ENCODE assay signal across 27 cellular contexts in genomic region chr14:32352631-32353030, GRCh38.
"Had no signal": no experiment of that assay in that cellular context is flagged by ENCODE, and none has a peak within 500 bp of the region (broad histone marks: within the 10 kb centered on the region; RNA-seq: fewer than 3 reads in every experiment).

No MANE protein-coding gene starts in this region.

- H3K36me3 Mint-ChIP-seq: stimulated activated effector memory CD8-positive, alpha-beta T cell treated with anti-CD3 and anti-CD28 coated beads, Interleukin-12 subunit alpha, Interleukin-12 subunit beta, amount 100 ng/mL, for 72 hours had no signal

- H3K27me3 Mint-ChIP-seq: memory B cell had no signal

- ATAC-seq: activated CD4-positive, CD25-positive, alpha-beta regulatory T cell treated with anti-CD3 and anti-CD28 coated beads, Interleukin-2, amount 50 U/mL, for 24 hours; activated CD8-positive, alpha-beta T cell treated with anti-CD3 and anti-CD28 coated beads, Interleukin-2, amount 10 ng/mL, durations not matched to agents 7 days and 5 days; activated naive CD8-positive, alpha-beta T cell treated with anti-CD3 and anti-CD28 coated beads, Interleukin-2, amount 50 U/mL, for 24 hours; gastrocnemius medialis; left colon; right lobe of liver; stimulated activated effector memory CD8-positive, alpha-beta T cell treated with anti-CD3 and anti-CD28 coated beads, Interleukin-12 subunit alpha, Interleukin-12 subunit beta, amount 100 ng/mL, for 72 hours had no signal

- H3K9ac ChIP-seq: parathyroid adenoma had no signal

- H3K27ac ChIP-seq: breast epithelium, coronary artery, epithelial cell of prostate, gastrocnemius medialis, parathyroid adenoma, right lobe of liver, transverse colon, VCaP had no signal

- DNase-seq: activated CD4-positive, alpha-beta T cell treated with anti-CD3 and anti-CD28 coated beads, Interleukin-2, amount 50 U/mL, for 1 hour; activated CD8-positive, alpha-beta T cell treated with anti-CD3 and anti-CD28 coated beads, Interleukin-2, amount 10 ng/mL, durations not matched to agents 7 days and 5 days; activated gamma-delta T cell; activated naive CD4-positive, alpha-beta T cell treated with anti-CD3 and anti-CD28 coated beads, Interleukin-2, amount 50 U/mL, for 16 hours; activated naive CD8-positive, alpha-beta T cell treated with anti-CD3 and anti-CD28 coated beads, Interleukin-2, amount 50 U/mL, for 24 hours; anterior cingulate cortex; cerebellar nuclear complex; endodermal cell; gastrocnemius medialis; head of caudate nucleus; islet precursor cell; left colon; nephron progenitor cell; right lobe of liver; small intestine; stimulated activated CD4-positive, alpha-beta T cell treated with anti-CD3 and anti-CD28 coated beads, Interleukin-2, amount 100 ng/mL, for 24 hours; transverse colon had no signal

- H3K79me2 ChIP-seq: parathyroid adenoma had no signal

- H3K4me3 Mint-ChIP-seq: activated CD8-positive, alpha-beta T cell treated with anti-CD3 and anti-CD28 coated beads, Interleukin-2, amount 10 ng/mL, durations not matched to agents 7 days and 5 days; activated naive CD8-positive, alpha-beta T cell treated with anti-CD3 and anti-CD28 coated beads, Interleukin-2, amount 50 U/mL, for 24 hours; activated T-helper 1 cell treated with anti-CD3 and anti-CD28 coated beads, Interleukin-12 subunit alpha, Interleukin-12 subunit beta, Interleukin-2, Interleukin-4 antibody, amounts not matched to agents 30 ng/mL and 10 ng/mL and 1 ng/mL, durations not matched to agents 14 hours and 24 hours and 36 hours; endodermal cell; memory B cell; nephron progenitor cell; stimulated activated effector memory CD8-positive, alpha-beta T cell treated with anti-CD3 and anti-CD28 coated beads, Interleukin-12 subunit alpha, Interleukin-12 subunit beta, amount 100 ng/mL, for 72 hours; T-helper 2 cell treated with Interferon-gamma antibody and Interleukin-4, amounts not matched to agents 5 μg/mL and 100 μg/mL, for 36 hours had no signal

- H3K4me1 ChIP-seq: breast epithelium, gastrocnemius medialis, parathyroid adenoma, right lobe of liver, transverse colon had no signal

- H3K27ac Mint-ChIP-seq: activated CD8-positive, alpha-beta T cell treated with anti-CD3 and anti-CD28 coated beads, Interleukin-2, amount 10 ng/mL, durations not matched to agents 7 days and 5 days; activated naive CD8-positive, alpha-beta T cell treated with anti-CD3 and anti-CD28 coated beads, Interleukin-2, amount 50 U/mL, for 24 hours; activated T-helper 1 cell treated with anti-CD3 and anti-CD28 coated beads, Interleukin-12 subunit alpha, Interleukin-12 subunit beta, Interleukin-2, Interleukin-4 antibody, amounts not matched to agents 30 ng/mL and 10 ng/mL and 1 ng/mL, durations not matched to agents 14 hours and 24 hours and 36 hours; endodermal cell; memory B cell; nephron progenitor cell; stimulated activated effector memory CD8-positive, alpha-beta T cell treated with anti-CD3 and anti-CD28 coated beads, Interleukin-12 subunit alpha, Interleukin-12 subunit beta, amount 100 ng/mL, for 72 hours; T-helper 2 cell treated with Interferon-gamma antibody and Interleukin-4, amounts not matched to agents 5 μg/mL and 100 μg/mL, for 36 hours had no signal

- H3K9me3 Mint-ChIP-seq: activated naive CD8-positive, alpha-beta T cell treated with anti-CD3 and anti-CD28 coated beads, Interleukin-2, amount 50 U/mL, for 24 hours; activated T-helper 1 cell treated with anti-CD3 and anti-CD28 coated beads, Interleukin-12 subunit alpha, Interleukin-12 subunit beta, Interleukin-2, Interleukin-4 antibody, amounts not matched to agents 30 ng/mL and 10 ng/mL and 1 ng/mL, durations not matched to agents 14 hours and 24 hours and 36 hours; endodermal cell; T-helper 2 cell treated with Interferon-gamma antibody and Interleukin-4, amounts not matched to agents 5 μg/mL and 100 μg/mL, for 36 hours had no signal

- H3K36me3 ChIP-seq: breast epithelium, gastrocnemius medialis, right lobe of liver, transverse colon had no signal

- H3K9me3 ChIP-seq: breast epithelium, gastrocnemius medialis, right lobe of liver, transverse colon had no signal

- H2AFZ ChIP-seq: parathyroid adenoma had no signal

- H3K27me3 ChIP-seq: breast epithelium, gastrocnemius medialis, right lobe of liver, transverse colon had no signal

- H3K4me1 Mint-ChIP-seq: activated naive CD8-positive, alpha-beta T cell treated with anti-CD3 and anti-CD28 coated beads, Interleukin-2, amount 50 U/mL, for 24 hours; endodermal cell; nephron progenitor cell; stimulated activated effector memory CD8-positive, alpha-beta T cell treated with anti-CD3 and anti-CD28 coated beads, Interleukin-12 subunit alpha, Interleukin-12 subunit beta, amount 100 ng/mL, for 72 hours had no signal

- H3K4me3 ChIP-seq: breast epithelium, coronary artery, gastrocnemius medialis, right lobe of liver, transverse colon had no signal
